20 cellular contexts compared by ENCODE assay signal in the genomic region with DNA sequence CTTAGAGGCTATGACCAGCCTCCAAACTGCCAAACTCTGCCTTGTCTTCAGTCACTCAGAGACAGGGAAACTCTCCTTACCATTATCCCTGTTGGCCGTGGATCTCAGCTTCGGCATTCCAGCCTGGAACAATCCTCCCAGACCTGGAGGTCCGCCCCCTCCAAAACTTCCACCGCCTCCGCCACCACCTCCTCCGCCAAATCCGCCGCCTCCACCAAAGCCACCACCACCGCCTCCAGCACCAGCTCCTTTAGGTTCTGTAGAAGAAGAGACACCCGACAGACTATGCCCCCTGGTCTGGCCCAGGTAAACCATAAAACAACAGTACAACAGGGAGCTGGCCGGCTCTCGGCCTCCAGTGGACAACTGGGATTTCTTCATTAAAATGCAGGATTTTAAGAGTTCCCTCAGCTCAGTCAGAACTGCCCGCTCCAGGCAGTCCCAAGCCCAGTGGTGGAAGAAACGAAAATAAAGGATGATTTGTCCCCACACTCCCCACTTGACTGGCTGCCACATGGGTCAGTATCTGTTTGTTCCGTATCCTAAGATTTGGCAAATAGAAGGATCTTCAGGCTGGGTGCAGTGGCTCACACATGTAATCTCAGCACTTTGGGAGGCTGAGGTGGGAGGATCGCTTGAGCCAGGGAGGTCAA. TPM values are rescaled to one million over a fixed set of nuclear protein-coding genes. Genes with fewer than 3 reads are reported as not detected.
DNase-seq lines count a peak whose midpoint lies in the region; ATAC-seq and TF ChIP-seq lines count a peak whose summit lies in the region.
"Had no signal": no experiment of that assay in that cellular context is flagged by ENCODE, and none has a peak within 500 bp of the region (broad histone marks: within the 10 kb centered on the region; RNA-seq: fewer than 3 reads in every experiment).

No MANE protein-coding gene starts in this region.

- peaks cover 4 to 100% (median 85%) of the 10 kb centered on the region in 6 donors for H3K36me3 ChIP-seq in spleen
- H3K36me3 ChIP-seq: breast epithelium, pancreas had no signal

- DNase-seq in activated CD4-positive, alpha-beta T cell treated with anti-CD3 and anti-CD28 coated beads, Interleukin-2, amount 10 ng/mL, durations not matched to agents 24 days and 14 days, result no peak
- DNase-seq in activated CD4-positive, alpha-beta T cell treated with anti-CD3 and anti-CD28 coated beads, Interleukin-2, amount 50 U/mL, for 4 hours, result no peak
- DNase-seq in activated CD8-positive, alpha-beta T cell treated with anti-CD3 and anti-CD28 coated beads, Interleukin-2, amount 10 ng/mL, durations not matched to agents 7 days and 5 days, result peak; percentile 19
- DNase-seq in globus pallidus (ENCODE audit: low spot score), result peak; percentile 79
- no peak for DNase-seq in spleen
- no peak for DNase-seq in chondrocyte (ENCODE audit: low spot score)
- DNase-seq: activated gamma-delta T cell; DND-41; effector memory CD4-positive, alpha-beta T cell; kidney glomerular epithelial cell; NCI-H2081; NCI-H524 treated with DMSO at 0.1 percent for 48 hours; trophoblast cell had no signal

- no peak overlapping the region for H3K4me3 Mint-ChIP-seq in activated CD4-positive, alpha-beta T cell treated with anti-CD3 and anti-CD28 coated beads, Interleukin-2, amount 10 ng/mL, durations not matched to agents 24 days and 14 days
- no peak overlapping the region for H3K4me3 Mint-ChIP-seq in activated CD8-positive, alpha-beta T cell treated with anti-CD3 and anti-CD28 coated beads, Interleukin-2, amount 10 ng/mL, durations not matched to agents 7 days and 5 days
- no peak overlapping the region for H3K4me3 Mint-ChIP-seq in chondrocyte (ENCODE audit: unreplicated experiment)

- 85 to 94% (median 88%) methylated on average over 16 of the region's 16 CpGs for WGBS in spleen, 5 donors

- POLR2A ChIA-PET in activated CD8-positive, alpha-beta T cell treated with anti-CD3 and anti-CD28 coated beads, Interleukin-2, amount 10 ng/mL, durations not matched to agents 7 days and 5 days (lab: Charles Lee), result interaction anchor here (1.3 kb wide), 1 partner anchor 11 kb away, joined by 3 read pairs; no protein-coding TSS in a partner anchor

- TF ChIP-seq CTCF in spleen (IDR thresholded peaks at IDR 0.05 in 8 of 11, conservative IDR thresholded peaks at IDR 0.05 in 3 of 11), result no peak
- TF ChIP-seq CTCF in chondrocyte (IDR thresholded peaks at IDR 0.05), result no peak

- peaks cover 80% of the 10 kb centered on the region for H3K36me3 Mint-ChIP-seq in activated CD4-positive, alpha-beta T cell treated with anti-CD3 and anti-CD28 coated beads, Interleukin-2, amount 10 ng/mL, durations not matched to agents 24 days and 14 days (ENCODE audit: low read depth)
- peaks cover 83% of the 10 kb centered on the region for H3K36me3 Mint-ChIP-seq in activated CD8-positive, alpha-beta T cell treated with anti-CD3 and anti-CD28 coated beads, Interleukin-2, amount 10 ng/mL, durations not matched to agents 7 days and 5 days (ENCODE audit: low read depth)
- peaks cover 28% of the 10 kb centered on the region for H3K36me3 Mint-ChIP-seq in chondrocyte (ENCODE audit: low read depth)

- peaks cover 5 to 99% (median 56%) of the 10 kb centered on the region in 6 donors for H3K4me1 ChIP-seq in spleen
- H3K4me1 ChIP-seq: breast epithelium had no signal

- peak overlapping the region in 7 of 8 donors; percentile 39 to 84 (median 71) for H3K27ac ChIP-seq in spleen
- H3K27ac ChIP-seq: breast epithelium, pancreas had no signal

- H3K4me1 Mint-ChIP-seq in activated CD4-positive, alpha-beta T cell treated with anti-CD3 and anti-CD28 coated beads, Interleukin-2, amount 10 ng/mL, durations not matched to agents 24 days and 14 days, result peaks cover 51% of the 10 kb centered on the region
- peaks cover 59% of the 10 kb centered on the region for H3K4me1 Mint-ChIP-seq in activated CD8-positive, alpha-beta T cell treated with anti-CD3 and anti-CD28 coated beads, Interleukin-2, amount 10 ng/mL, durations not matched to agents 7 days and 5 days (ENCODE audit: low read depth)
- H3K4me1 Mint-ChIP-seq in chondrocyte (ENCODE audit: low read depth), result peaks cover 8% of the 10 kb centered on the region

- no peaks in the 10 kb centered on the region for H3K27me3 Mint-ChIP-seq in activated CD4-positive, alpha-beta T cell treated with anti-CD3 and anti-CD28 coated beads, Interleukin-2, amount 10 ng/mL, durations not matched to agents 24 days and 14 days
- H3K27me3 Mint-ChIP-seq in activated CD8-positive, alpha-beta T cell treated with anti-CD3 and anti-CD28 coated beads, Interleukin-2, amount 10 ng/mL, durations not matched to agents 7 days and 5 days (ENCODE audit: low read depth), result no peaks in the 10 kb centered on the region
- no peaks in the 10 kb centered on the region for H3K27me3 Mint-ChIP-seq in chondrocyte (ENCODE audit: low read depth)
- H3K27me3 Mint-ChIP-seq: IgD-negative memory B cell had no signal

- H3K27me3 ChIP-seq in spleen (replicated peaks in 1 of 7), result no peaks in the 10 kb centered on the region
- H3K27me3 ChIP-seq: BLaER1 treated with 17β-estradiol and CSF1 and Interleukin-3, amounts not matched to agents 10 nM and 100 nM; breast epithelium; pancreas had no signal

- intact Hi-C loops in activated CD4-positive, alpha-beta T cell treated with anti-CD3 and anti-CD28 coated beads, Interleukin-2, amount 10 ng/mL, durations not matched to agents 24 days and 14 days (cut with micrococcal nuclease), result loop anchor here (10.0 kb wide), 1 partner anchor 430 kb away; the partner anchor contains the start of gene CHN1
- intact Hi-C loops in spleen (cut with DNase I; ENCODE audit: low total_unique reads), result loop anchor here (5.0 kb wide), 1 partner anchor 117 kb away; no protein-coding TSS in a partner anchor

- TF ChIP-seq POLR2A in spleen (IDR thresholded peaks at IDR 0.05), result no peak

- no peak for ATAC-seq in activated CD8-positive, alpha-beta T cell treated with anti-CD3 and anti-CD28 coated beads, Interleukin-2, amount 10 ng/mL, durations not matched to agents 7 days and 5 days
- no peak for ATAC-seq in HG03565 (IDR thresholded peaks at IDR 0.05; ENCODE audit: unreplicated experiment)
- no peak for ATAC-seq in HG03342 (IDR thresholded peaks at IDR 0.05; ENCODE audit: unreplicated experiment)

- H3K9me3 Mint-ChIP-seq in activated CD4-positive, alpha-beta T cell treated with anti-CD3 and anti-CD28 coated beads, Interleukin-2, amount 10 ng/mL, durations not matched to agents 24 days and 14 days, result no peaks in the 10 kb centered on the region
- H3K9me3 Mint-ChIP-seq in activated CD8-positive, alpha-beta T cell treated with anti-CD3 and anti-CD28 coated beads, Interleukin-2, amount 10 ng/mL, durations not matched to agents 7 days and 5 days (ENCODE audit: insufficient read depth), result no peaks in the 10 kb centered on the region
- no peaks in the 10 kb centered on the region for H3K9me3 Mint-ChIP-seq in chondrocyte (ENCODE audit: low read depth)
- H3K9me3 Mint-ChIP-seq: IgD-negative memory B cell had no signal

- H3K4me3 ChIP-seq in spleen, result no peak overlapping the region
- H3K4me3 ChIP-seq: BLaER1 treated with 17β-estradiol and CSF1 and Interleukin-3, amounts not matched to agents 10 nM and 100 nM; breast epithelium; pancreas; skin epidermis had no signal

- H3K27ac Mint-ChIP-seq in activated CD4-positive, alpha-beta T cell treated with anti-CD3 and anti-CD28 coated beads, Interleukin-2, amount 10 ng/mL, durations not matched to agents 24 days and 14 days, result peak overlapping the region; percentile 46
- H3K27ac Mint-ChIP-seq in activated CD8-positive, alpha-beta T cell treated with anti-CD3 and anti-CD28 coated beads, Interleukin-2, amount 10 ng/mL, durations not matched to agents 7 days and 5 days, result peak overlapping the region; percentile 40
- H3K27ac Mint-ChIP-seq in chondrocyte (ENCODE audit: unreplicated experiment), result no peak overlapping the region

- no peaks in the 10 kb centered on the region for H3K9me3 ChIP-seq in spleen
- H3K9me3 ChIP-seq: BLaER1 treated with 17β-estradiol and CSF1 and Interleukin-3, amounts not matched to agents 10 nM and 100 nM; breast epithelium; pancreas had no signal

- CTCF ChIA-PET in activated CD8-positive, alpha-beta T cell treated with anti-CD3 and anti-CD28 coated beads, Interleukin-2, amount 10 ng/mL, durations not matched to agents 7 days and 5 days (lab: Charles Lee), result interaction anchor here (1.3 to 12.8 kb wide), 4 partner anchors 22 to 112 kb away, joined by 4 to 198 read pairs (median 97); partner anchors contain the start of gene WIPF1

RNA-seq across cellular contexts. Expression of gene WIPF1, which starts 22.4 kb away (rescaled TPM):
- total RNA-seq in activated CD4-positive, alpha-beta T cell treated with anti-CD3 and anti-CD28 coated beads, Interleukin-2, amount 10 ng/mL, durations not matched to agents 24 days and 14 days, result 280 and 287 TPM in 2 replicates
- 100 to 1,000 TPM; 357 to 390 TPM for total RNA-seq in activated CD8-positive, alpha-beta T cell treated with anti-CD3 and anti-CD28 coated beads, Interleukin-2, amount 10 ng/mL, durations not matched to agents 7 days and 5 days
- total RNA-seq in spleen, result 100 to 1,000 TPM; 153 to 265 (median 242) TPM
- 10 to 100 TPM; 74.9 to 86.3 (median 82.8) TPM for polyA plus RNA-seq in spleen
- total RNA-seq in chondrocyte, result 60.0 to 68.9 TPM (median 61.8 TPM) in 3 replicates

Comparison
In these comparisons a context has a peak if more than half of its experiments do, and no peak if none do; other contexts are left out.
1. DNase-seq: peak in activated CD8-positive, alpha-beta T cell treated with anti-CD3 and anti-CD28 coated beads, Interleukin-2, amount 10 ng/mL, durations not matched to agents 7 days and 5 days (single experiment) and globus pallidus (single experiment); none in activated CD4-positive, alpha-beta T cell treated with anti-CD3 and anti-CD28 coated beads, Interleukin-2, amount 10 ng/mL, durations not matched to agents 24 days and 14 days (single experiment), activated CD4-positive, alpha-beta T cell treated with anti-CD3 and anti-CD28 coated beads, Interleukin-2, amount 50 U/mL, for 4 hours (0 of 2), spleen (single experiment) and chondrocyte (single experiment).